14 cellular contexts compared by ENCODE assay signal in genomic region chr21:32328595-32328994, GRCh38. TPM values are rescaled to one million over a fixed set of nuclear protein-coding genes. Genes with fewer than 3 reads are reported as not detected.
DNase-seq lines count a peak whose midpoint lies in the region; ATAC-seq, FAIRE-seq and TF ChIP-seq lines count a peak whose summit lies in the region.
"Had no signal": no experiment of that assay in that cellular context is flagged by ENCODE, and none has a peak within 500 bp of the region (broad histone marks: within the 10 kb centered on the region; RNA-seq: fewer than 3 reads in every experiment).

No MANE protein-coding gene starts in this region.

- H3K4me1 Mint-ChIP-seq in HFFc6 (ENCODE audit: low read depth), result peaks cover 46% of the 10 kb centered on the region
- H3K4me1 Mint-ChIP-seq: activated naive CD8-positive, alpha-beta T cell treated with anti-CD3 and anti-CD28 coated beads, Interleukin-2, amount 50 U/mL, for 24 hours had no signal

- POLR2A ChIA-PET in endothelial cell of umbilical vein (lab: Charles Lee), result no interaction called here

- intact Hi-C loops in endothelial cell of umbilical vein (cut with micrococcal nuclease) (no loop called here), mucosa of descending colon (cut with DNase I, micrococcal nuclease) (no loop called here)

- DNase-seq in HFFc6, result no peak
- DNase-seq in endothelial cell of umbilical vein (ENCODE audit: low read depth, low spot score), result peak; percentile 83
- DNase-seq in lung microvascular endothelial cell (ENCODE audit: low read depth in 2 of 2), result peak; percentile 92 to 93
- DNase-seq in NK-92 treated with Interleukin-12 subunit alpha and Interleukin-12 subunit beta, amount 100 ng/mL, for 24 hours (lab: John Stamatoyannopoulos, UW), result no peak
- DNase-seq in mucosa of descending colon, result no peak
- DNase-seq in SIG-M5 (lab: John Stamatoyannopoulos, UW), result no peak
- DNase-seq: activated naive CD8-positive, alpha-beta T cell treated with anti-CD3 and anti-CD28 coated beads, Interleukin-2, amount 50 U/mL, for 24 hours; CD4-positive, alpha-beta T cell; GDM1; MG63; naive thymus-derived CD4-positive, alpha-beta T cell had no signal

- H3K9ac ChIP-seq in endothelial cell of umbilical vein (replicated peaks; ENCODE audit: extremely low read depth, insufficient read depth, low read length) (no peak overlapping the region), stomach smooth muscle (ENCODE audit: low read length in 2 of 2) (no peak overlapping the region)

- H3K4me1 ChIP-seq in endothelial cell of umbilical vein (ENCODE audit: control insufficient read depth, extremely low read depth, insufficient read depth, low read length) (peaks cover 29% of the 10 kb centered on the region), stomach smooth muscle (ENCODE audit: control insufficient read depth, insufficient read depth, low read length) (peaks cover 14% of the 10 kb centered on the region), mucosa of descending colon (ENCODE audit: low read depth) (no peaks in the 10 kb centered on the region)

- no peaks in the 10 kb centered on the region for H3K9me1 ChIP-seq in endothelial cell of umbilical vein (replicated peaks; ENCODE audit: control insufficient read depth, extremely low read depth, insufficient read depth, low read length)

- H3K27ac ChIP-seq in endothelial cell of umbilical vein (ENCODE audit: insufficient read depth, low read depth, low read length) (peak overlapping the region; percentile 77), stomach smooth muscle (ENCODE audit: low read length) (peak overlapping the region; percentile 73)
- H3K27ac ChIP-seq: RWPE1 had no signal

- peaks cover 67% of the 10 kb centered on the region for H3K36me3 Mint-ChIP-seq in HFFc6 (ENCODE audit: low read depth)

- no peak for TF ChIP-seq CTCF in HFFc6 (IDR thresholded peaks at IDR 0.05)
- no peak for TF ChIP-seq CTCF in endothelial cell of umbilical vein (IDR thresholded peaks at IDR 0.05; ENCODE audit: extremely low read depth in 1 of 2, insufficient read depth in 1 of 2, low read depth in 1 of 2, low read length in 2 of 2)
- TF ChIP-seq CTCF in mucosa of descending colon (IDR thresholded peaks at IDR 0.05), result no peak

- H3K9me3 ChIP-seq in endothelial cell of umbilical vein (replicated peaks; ENCODE audit: control insufficient read depth, insufficient read depth, low read length) (no peaks in the 10 kb centered on the region), stomach smooth muscle (ENCODE audit: control insufficient read depth in 2 of 2, low read length in 2 of 2) (no peaks in the 10 kb centered on the region), mucosa of descending colon (no peaks in the 10 kb centered on the region)
- H3K9me3 ChIP-seq: MG63 had no signal

- H3K4me3 ChIP-seq in endothelial cell of umbilical vein (replicated peaks in 1 of 3; ENCODE audit: insufficient read depth in 1 of 3, low read depth in 1 of 3, low read length in 3 of 3) (no peak overlapping the region), stomach smooth muscle (ENCODE audit: low read length in 2 of 2) (no peak overlapping the region), mucosa of descending colon (no peak overlapping the region)
- H3K4me3 ChIP-seq: MG63 had no signal

- no TSS peak for BruUV-seq in endothelial cell of umbilical vein (replicated peaks; lab: Mats Ljungman, UMichigan)

- H3K36me3 ChIP-seq in endothelial cell of umbilical vein (ENCODE audit: control insufficient read depth in 2 of 2, extremely low read depth in 1 of 2, insufficient read depth in 2 of 2, low read length in 2 of 2) (peaks cover 16 to 30% of the 10 kb centered on the region in 2 experiments), stomach smooth muscle (ENCODE audit: control insufficient read depth in 2 of 2, insufficient read depth in 2 of 2, low read length in 2 of 2) (peaks cover 21 to 23% of the 10 kb centered on the region in 2 donors), mucosa of descending colon (ENCODE audit: low read depth) (no peaks in the 10 kb centered on the region)

- H3K4me2 ChIP-seq in endothelial cell of umbilical vein (ENCODE audit: insufficient read depth, low read length), result peak overlapping the region; percentile 38

- peak overlapping the region; percentile 56 for H3K27ac Mint-ChIP-seq in HFFc6
- H3K27ac Mint-ChIP-seq: activated naive CD8-positive, alpha-beta T cell treated with anti-CD3 and anti-CD28 coated beads, Interleukin-2, amount 50 U/mL, for 24 hours; CD4-positive, alpha-beta T cell had no signal

- H3K27me3 Mint-ChIP-seq in HFFc6 (ENCODE audit: insufficient read depth), result no peaks in the 10 kb centered on the region; the same call in 1 of the 2 replicates
- H3K27me3 Mint-ChIP-seq: activated naive CD8-positive, alpha-beta T cell treated with anti-CD3 and anti-CD28 coated beads, Interleukin-2, amount 50 U/mL, for 24 hours; CD4-positive, alpha-beta T cell; naive thymus-derived CD4-positive, alpha-beta T cell had no signal

- H3K4me3 Mint-ChIP-seq in HFFc6, result no peak overlapping the region
- H3K4me3 Mint-ChIP-seq: activated naive CD8-positive, alpha-beta T cell treated with anti-CD3 and anti-CD28 coated beads, Interleukin-2, amount 50 U/mL, for 24 hours; CD4-positive, alpha-beta T cell; naive thymus-derived CD4-positive, alpha-beta T cell had no signal

- ATAC-seq in mucosa of descending colon (no peak), HG03280 (IDR thresholded peaks at IDR 0.05; ENCODE audit: unreplicated experiment) (no peak)
- ATAC-seq: activated naive CD8-positive, alpha-beta T cell treated with anti-CD3 and anti-CD28 coated beads, Interleukin-2, amount 50 U/mL, for 24 hours; naive thymus-derived CD4-positive, alpha-beta T cell had no signal

- no peaks in the 10 kb centered on the region for H4K20me1 ChIP-seq in endothelial cell of umbilical vein (replicated peaks; ENCODE audit: control insufficient read depth, extremely low read depth, insufficient read depth, low read length)

- H3K27me3 ChIP-seq in endothelial cell of umbilical vein (ENCODE audit: control insufficient read depth in 2 of 2, insufficient read depth in 2 of 2, low read length in 2 of 2), result no peaks in the 10 kb centered on the region
- H3K27me3 ChIP-seq in stomach smooth muscle (ENCODE audit: control insufficient read depth in 1 of 2, insufficient read depth in 2 of 2, low read length in 2 of 2), result no peaks in the 10 kb centered on the region
- H3K27me3 ChIP-seq: MG63 had no signal

- H3K79me2 ChIP-seq in endothelial cell of umbilical vein (ENCODE audit: control insufficient read depth, insufficient read depth, low read length), result no peaks in the 10 kb centered on the region

- dilution Hi-C loops in endothelial cell of umbilical vein (cut with MboI; ENCODE audit: extremely low pct_ligation_motif_present, low sequenced_read_pairs), result no loop called here

- no peak for FAIRE-seq in endothelial cell of umbilical vein (lab: Jason Lieb, UNC)

- no peak overlapping the region for H2AFZ ChIP-seq in endothelial cell of umbilical vein (ENCODE audit: low read depth, low read length)

- CTCF ChIA-PET in endothelial cell of umbilical vein (lab: Charles Lee), result interaction anchor here (0.6 to 1.1 kb wide), 2 partner anchors 46 to 272 kb away, joined by 3 read pairs; no protein-coding TSS in a partner anchor

- no peaks in the 10 kb centered on the region for H3K9me3 Mint-ChIP-seq in HFFc6
- H3K9me3 Mint-ChIP-seq: activated naive CD8-positive, alpha-beta T cell treated with anti-CD3 and anti-CD28 coated beads, Interleukin-2, amount 50 U/mL, for 24 hours; CD4-positive, alpha-beta T cell; naive thymus-derived CD4-positive, alpha-beta T cell had no signal

- no peak for TF ChIP-seq POLR2A in endothelial cell of umbilical vein (IDR thresholded peaks at IDR 0.05; ENCODE audit: low read depth, low read length)

TF ChIP-seq in endothelial cell of umbilical vein, 7 proteins besides CTCF, POLR2A, EP300 and RAD21:
- TF ChIP-seq EZH2 (IDR thresholded peaks at IDR 0.05; ENCODE audit: borderline replicate concordance, low read depth, low read length, severe bottlenecking) (no peak), MAX (IDR thresholded peaks at IDR 0.05; ENCODE audit: insufficient read depth, insufficient read length) (no peak)
TF ChIP-seq in endothelial cell of umbilical vein: peak in this region for 0.

RNA-seq across cellular contexts. Expression of gene MRAP, which starts 29.9 kb away (rescaled TPM):
- not detected for total RNA-seq in HFFc6 (2021; fragmentation: NEBNext Ultra II Directional; extraction: Animal tissue kit (Norgen Biotek cat#: 25700))
- not detected in 2 replicates for total RNA-seq in endothelial cell of umbilical vein
- polyA plus RNA-seq in endothelial cell of umbilical vein, result not detected in 2 replicates
- not detected in 2 replicates for polyA plus RNA-seq in endothelial cell of umbilical vein (2011; cell fraction: cytosol; rRNA removed)
- not detected in 2 replicates for polyA plus RNA-seq in endothelial cell of umbilical vein (2011; cell fraction: nucleus; rRNA removed)
- polyA plus RNA-seq in endothelial cell of umbilical vein (2012), result not detected in 2 replicates
- not detected in 2 replicates for polyA minus RNA-seq in endothelial cell of umbilical vein
- polyA minus RNA-seq in endothelial cell of umbilical vein (2011; cell fraction: cytosol; rRNA and poly(A)+ RNA removed), result not detected
- not detected in 2 replicates for polyA minus RNA-seq in endothelial cell of umbilical vein (2011; cell fraction: nucleus; rRNA and poly(A)+ RNA removed)
- total RNA-seq in lung microvascular endothelial cell, result not detected in 2 replicates
- total RNA-seq in mucosa of descending colon, result not detected
- total RNA-seq: CD4-positive, alpha-beta T cell; naive thymus-derived CD4-positive, alpha-beta T cell had no signal
- polyA plus RNA-seq: naive thymus-derived CD4-positive, alpha-beta T cell had no signal

RNA-seq across cellular contexts. Expression of gene MIS18A, which starts 49.7 kb away (rescaled TPM):
- total RNA-seq in HFFc6 (2021; fragmentation: NEBNext Ultra II Directional; extraction: Animal tissue kit (Norgen Biotek cat#: 25700)), result 10 to 100 TPM in 5 of 6 experiments, 1 to 10 TPM in 1; 8.6 to 17.4 (median 14.9) TPM
- total RNA-seq in endothelial cell of umbilical vein, result 19.4 and 19.7 TPM in 2 replicates
- polyA plus RNA-seq in endothelial cell of umbilical vein, result 6.3 and 7.9 TPM in 2 replicates
- polyA plus RNA-seq in endothelial cell of umbilical vein (2011; cell fraction: cytosol; rRNA removed), result 10.1 and 10.7 TPM in 2 replicates
- 2.2 and 4.7 TPM in 2 replicates for polyA plus RNA-seq in endothelial cell of umbilical vein (2011; cell fraction: nucleus; rRNA removed)
- 10.7 and 15.0 TPM in 2 replicates for polyA plus RNA-seq in endothelial cell of umbilical vein (2012)
- polyA minus RNA-seq in endothelial cell of umbilical vein, result 2.2 and 4.8 TPM in 2 replicates
- polyA minus RNA-seq in endothelial cell of umbilical vein (2011; cell fraction: cytosol; rRNA and poly(A)+ RNA removed), result 6.6 TPM
- polyA minus RNA-seq in endothelial cell of umbilical vein (2011; cell fraction: nucleus; rRNA and poly(A)+ RNA removed), result 0.96 and 1.1 TPM in 2 replicates
- 3.0 and 7.0 TPM in 2 replicates for total RNA-seq in lung microvascular endothelial cell
- total RNA-seq in mucosa of descending colon, result 10 to 100 TPM in 1 of 3 donors, 1 to 10 TPM in 2; 6.6 to 16.3 (median 6.9) TPM

Comparison
In these comparisons a context has a peak if more than half of its experiments do, and no peak if none do; other contexts are left out.
1. DNase-seq: peak in endothelial cell of umbilical vein (single experiment) and lung microvascular endothelial cell (2 of 2); none in HFFc6 (single experiment), NK-92 treated with Interleukin-12 subunit alpha and Interleukin-12 subunit beta, amount 100 ng/mL, for 24 hours (single experiment), mucosa of descending colon (0 of 3) and SIG-M5 (single experiment).